19 cellular contexts compared by ENCODE assay signal in the genomic region with DNA sequence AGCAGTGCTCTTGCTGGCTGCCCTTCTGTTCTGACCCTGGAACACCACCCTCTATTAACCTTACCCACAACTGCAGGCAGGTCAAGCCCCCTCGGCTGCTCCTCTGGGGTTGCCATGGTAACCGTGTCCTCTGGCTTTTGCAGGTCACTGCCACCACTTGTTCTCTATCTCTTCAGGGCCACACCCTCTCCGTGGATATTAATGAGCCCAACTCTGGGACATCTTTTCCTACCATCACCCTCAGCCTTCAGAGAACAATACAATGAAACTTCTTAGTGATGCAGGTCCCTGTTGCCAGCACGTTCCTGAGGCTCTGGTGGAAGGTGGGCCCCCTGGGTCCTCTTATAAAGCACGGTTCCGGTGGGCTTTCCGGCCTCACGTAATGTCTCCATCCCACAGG. TPM values are rescaled to one million over a fixed set of nuclear protein-coding genes. Genes with fewer than 3 reads are reported as not detected.
DNase-seq lines count a peak whose midpoint lies in the region; ATAC-seq, FAIRE-seq and TF ChIP-seq lines count a peak whose summit lies in the region.
"Had no signal": no experiment of that assay in that cellular context is flagged by ENCODE, and none has a peak within 500 bp of the region (broad histone marks: within the 10 kb centered on the region; RNA-seq: fewer than 3 reads in every experiment).

No MANE protein-coding gene starts in this region.

- H3K79me2 ChIP-seq in HepG2 (ENCODE audit: insufficient read depth, low read length) = no peaks in the 10 kb centered on the region
- no peaks in the 10 kb centered on the region for H3K79me2 ChIP-seq in SK-N-SH (ENCODE audit: insufficient read depth)

- no peak overlapping the region for H2AFZ ChIP-seq in HepG2 (ENCODE audit: low read length)
- no peak overlapping the region for H2AFZ ChIP-seq in SK-N-SH (ENCODE audit: low read depth)

- no peak overlapping the region for H3K9ac ChIP-seq in HepG2 (ENCODE audit: insufficient read depth, low read depth, low read length)
- H3K9ac ChIP-seq in SK-N-SH = no peak overlapping the region

- TF ChIP-seq EP300 in HepG2 (IDR thresholded peaks at IDR 0.05; ENCODE audit: low read depth in 2 of 2, low read length in 2 of 2) (no peak), HepG2 (CRISPR knock-in tag; IDR thresholded peaks at IDR 0.05; ENCODE audit: borderline replicate concordance) (no peak), SK-N-SH (IDR thresholded peaks at IDR 0.05; ENCODE audit: borderline replicate concordance in 1 of 2, low read depth in 1 of 2, low read length in 1 of 2) (no peak)

- H3K27me3 Mint-ChIP-seq in T-cell = no peaks in the 10 kb centered on the region
- no peaks in the 10 kb centered on the region for H3K27me3 Mint-ChIP-seq in effector memory CD8-positive, alpha-beta T cell
- no peaks in the 10 kb centered on the region for H3K27me3 Mint-ChIP-seq in stimulated activated memory B cell treated with anti-CD40 and anti-IgM and Interleukin-4, amounts not matched to agents 10 μg/mL and 1 μg/mL and 100 μg/mL, for 72 hours

- H3K36me3 ChIP-seq in HepG2 (replicated peaks in 1 of 2; ENCODE audit: control insufficient read depth in 1 of 2, insufficient read depth in 2 of 2, low read length in 2 of 2) = no peaks in the 10 kb centered on the region
- no peaks in the 10 kb centered on the region for H3K36me3 ChIP-seq in right lobe of liver
- H3K36me3 ChIP-seq in SK-N-SH (replicated peaks in 1 of 2; ENCODE audit: control insufficient read depth in 1 of 2, insufficient read depth in 2 of 2, low read length in 1 of 2) = no peaks in the 10 kb centered on the region
- H3K36me3 ChIP-seq: upper lobe of left lung had no signal

- in situ Hi-C loops in HepG2 (cut with HindIII; ENCODE audit: extremely low pct_ligation_motif_present, low pct_unique_long_range_greater_than_20kb) = no loop called here

- WGBS in HepG2 (ENCODE audit: low lambda C conversion rate) = 23% methylated on average over 8 of the region's 8 CpGs
- WGBS in right lobe of liver (ENCODE audit: insufficient coverage, low coverage, low lambda C conversion rate, missing lambda C conversion rate) = 37% methylated on average over 2 of the region's 8 CpGs
- WGBS in SK-N-SH (ENCODE audit: low lambda C conversion rate) = 13% methylated on average over 8 of the region's 8 CpGs

- H3K27me3 ChIP-seq in HepG2 (ENCODE audit: control insufficient read depth in 1 of 2, insufficient read depth in 2 of 2, low read length in 2 of 2) = peaks cover 0 to 18% of the 10 kb centered on the region in 2 experiments; a peak in 3 of 5 replicates
- H3K27me3 ChIP-seq in right lobe of liver = no peaks in the 10 kb centered on the region
- H3K27me3 ChIP-seq in SK-N-SH (ENCODE audit: insufficient read depth) = peaks cover 29% of the 10 kb centered on the region
- H3K27me3 ChIP-seq: upper lobe of left lung had no signal

- H3K4me3 ChIP-seq in HepG2 (replicated peaks in 1 of 3; ENCODE audit: insufficient read depth in 1 of 3, low read depth in 2 of 3, low read length in 3 of 3) (no peak overlapping the region), right lobe of liver (no peak overlapping the region), SK-N-SH (ENCODE audit: low read depth in 2 of 2, low read length in 1 of 2) (no peak overlapping the region)
- H3K4me3 ChIP-seq: coronary artery had no signal

- no peak for TF ChIP-seq POLR2A in HepG2 (IDR thresholded peaks at IDR 0.05; ENCODE audit: insufficient read depth in 1 of 2, low read depth in 2 of 2, low read length in 2 of 2)
- TF ChIP-seq POLR2A in right lobe of liver (IDR thresholded peaks at IDR 0.05) = no peak

- peak overlapping the region; percentile 18 to 100 (median 99) for H3K4me3 Mint-ChIP-seq in T-cell
- H3K4me3 Mint-ChIP-seq in effector memory CD8-positive, alpha-beta T cell = peak overlapping the region; percentile 100
- peak overlapping the region; percentile 96 for H3K4me3 Mint-ChIP-seq in stimulated activated memory B cell treated with anti-CD40 and anti-IgM and Interleukin-4, amounts not matched to agents 10 μg/mL and 1 μg/mL and 100 μg/mL, for 72 hours

- BruUV-seq in HepG2 (replicated peaks; lab: Mats Ljungman, UMichigan) = no TSS peak

- peaks cover 15% of the 10 kb centered on the region for H3K4me1 ChIP-seq in HepG2 (ENCODE audit: insufficient read depth, low read length)
- peaks cover 0 to 8% (median 0%) of the 10 kb centered on the region in 4 donors for H3K4me1 ChIP-seq in right lobe of liver
- no peaks in the 10 kb centered on the region; a peak in 1 of 4 replicates for H3K4me1 ChIP-seq in SK-N-SH (ENCODE audit: control insufficient read depth in 1 of 2, insufficient read depth in 2 of 2, low read depth in 1 of 2, low read length in 1 of 2)

- peaks cover 24% of the 10 kb centered on the region for H3K36me3 Mint-ChIP-seq in T-cell
- H3K36me3 Mint-ChIP-seq in effector memory CD8-positive, alpha-beta T cell (ENCODE audit: insufficient read depth) = peaks cover 75% of the 10 kb centered on the region
- peaks cover 74% of the 10 kb centered on the region for H3K36me3 Mint-ChIP-seq in stimulated activated memory B cell treated with anti-CD40 and anti-IgM and Interleukin-4, amounts not matched to agents 10 μg/mL and 1 μg/mL and 100 μg/mL, for 72 hours

- ATAC-seq in HepG2 = no peak
- no peak for ATAC-seq in right lobe of liver
- ATAC-seq in T-cell (replicated peaks in 1 of 4) = no peak
- ATAC-seq in effector memory CD8-positive, alpha-beta T cell (replicated peaks) = no peak
- no peak for ATAC-seq in stimulated activated memory B cell treated with anti-CD40 and anti-IgM and Interleukin-4, amounts not matched to agents 10 μg/mL and 1 μg/mL and 100 μg/mL, for 72 hours
- ATAC-seq in HG02678 (IDR thresholded peaks at IDR 0.05; ENCODE audit: unreplicated experiment) = no peak

- TF ChIP-seq CTCF in HepG2 (CRISPR knock-in tag; IDR thresholded peaks at IDR 0.05) (no peak), right lobe of liver (IDR thresholded peaks at IDR 0.05) (no peak), SK-N-SH (IDR thresholded peaks at IDR 0.05) (no peak)

- H3K4me2 ChIP-seq in HepG2 (ENCODE audit: low read depth, low read length) (no peak overlapping the region), SK-N-SH (no peak overlapping the region)

- H3K9me3 ChIP-seq in HepG2 (ENCODE audit: low read length) (no peaks in the 10 kb centered on the region), right lobe of liver (no peaks in the 10 kb centered on the region), SK-N-SH (no peaks in the 10 kb centered on the region)
- H3K9me3 ChIP-seq: upper lobe of left lung had no signal

- no peaks in the 10 kb centered on the region for H3F3A ChIP-seq in SK-N-SH (replicated peaks; ENCODE audit: insufficient read depth)

- H3K4me1 Mint-ChIP-seq in T-cell = peaks cover 86 to 95% (median 94%) of the 10 kb centered on the region in 3 donors
- H3K4me1 Mint-ChIP-seq in effector memory CD8-positive, alpha-beta T cell (ENCODE audit: low read depth in 2 of 2) = peaks cover 91 to 96% of the 10 kb centered on the region in 2 donors
- H3K4me1 Mint-ChIP-seq in stimulated activated memory B cell treated with anti-CD40 and anti-IgM and Interleukin-4, amounts not matched to agents 10 μg/mL and 1 μg/mL and 100 μg/mL, for 72 hours = peaks cover 88% of the 10 kb centered on the region

- POLR2A ChIA-PET in HepG2 (lab: Yijun Ruan, JAX) = no interaction called here
- POLR2A ChIA-PET in T-cell (lab: Charles Lee) = no interaction called here
- POLR2A ChIA-PET in SK-N-SH (lab: Yijun Ruan, JAX) = no interaction called here

- peak overlapping the region; percentile 23 to 71 for H3K27ac Mint-ChIP-seq in T-cell
- peak overlapping the region; percentile 100 for H3K27ac Mint-ChIP-seq in effector memory CD8-positive, alpha-beta T cell
- no peak overlapping the region for H3K27ac Mint-ChIP-seq in stimulated activated memory B cell treated with anti-CD40 and anti-IgM and Interleukin-4, amounts not matched to agents 10 μg/mL and 1 μg/mL and 100 μg/mL, for 72 hours

- DNase-seq in HepG2 (ENCODE audit: low spot score) (no peak), right lobe of liver (no peak), T-cell (no peak), NCI-H510A (lab: John Stamatoyannopoulos, UW) (no peak), SK-N-SH (no peak)
- DNase-seq in effector memory CD8-positive, alpha-beta T cell = no peak
- DNase-seq: COR-L47; hippocampal formation; Karpas-422; kidney; NCI-H1092; NCI-H526; RPMI8226; stimulated activated CD4-positive, alpha-beta T cell treated with anti-CD3 and anti-CD28 coated beads, Interleukin-2, amount 100 ng/mL, for 24 hours; upper lobe of left lung had no signal

- FAIRE-seq in HepG2 (lab: Jason Lieb, UNC) = no peak
- FAIRE-seq: endothelial cell of umbilical vein, kidney had no signal

- H3K9me2 ChIP-seq in SK-N-SH = no peaks in the 10 kb centered on the region

- CTCF ChIA-PET in HepG2 (lab: Yijun Ruan, JAX; ENCODE audit: low intra/inter-chr PET ratio, low total read pairs) = no interaction called here
- CTCF ChIA-PET in T-cell (lab: Charles Lee) = no interaction called here
- CTCF ChIA-PET in SK-N-SH (lab: Yijun Ruan, JAX) = no interaction called here

- H3K27ac ChIP-seq in HepG2 (ENCODE audit: extremely low read length, insufficient read depth, low read length) (no peak overlapping the region), right lobe of liver (no peak overlapping the region), SK-N-SH (ENCODE audit: low read depth in 2 of 2, low read length in 1 of 2) (no peak overlapping the region)
- H3K27ac ChIP-seq: coronary artery, upper lobe of left lung had no signal

- intact Hi-C loops in HepG2 (cut with micrococcal nuclease; ENCODE audit: unreplicated experiment) = no loop called here
- intact Hi-C loops in right lobe of liver (cut with DNase I) = no loop called here

- TF ChIP-seq RAD21 in HepG2 (CRISPR knock-in tag; IDR thresholded peaks at IDR 0.05) = no peak
- no peak for TF ChIP-seq RAD21 in SK-N-SH (IDR thresholded peaks at IDR 0.05; ENCODE audit: low read length)

- no peaks in the 10 kb centered on the region for H3K9me3 Mint-ChIP-seq in T-cell
- no peaks in the 10 kb centered on the region for H3K9me3 Mint-ChIP-seq in effector memory CD8-positive, alpha-beta T cell
- no peaks in the 10 kb centered on the region for H3K9me3 Mint-ChIP-seq in stimulated activated memory B cell treated with anti-CD40 and anti-IgM and Interleukin-4, amounts not matched to agents 10 μg/mL and 1 μg/mL and 100 μg/mL, for 72 hours

- H4K20me1 ChIP-seq in HepG2 (ENCODE audit: insufficient read depth, low read length) (no peaks in the 10 kb centered on the region), SK-N-SH (ENCODE audit: insufficient read depth) (no peaks in the 10 kb centered on the region)

RNA-seq across cellular contexts. Expression of gene MICB, which starts 30.8 kb away (rescaled TPM):
- 9.0 and 12.5 TPM in 2 replicates for total RNA-seq in HepG2 (2016; rRNA removed; fragmentation: Illumina TruSeq; extraction: Trizol)
- 2.6 and 3.2 TPM in 2 replicates for total RNA-seq in HepG2 (2016; cell fraction: cytosol; rRNA removed; fragmentation: Illumina TruSeq; extraction: Trizol; ENCODE audit: low read depth)
- total RNA-seq in HepG2 (2016; cell fraction: insoluble cytoplasmic fraction; rRNA removed; fragmentation: Illumina TruSeq; extraction: Trizol) = 9.5 and 13.1 TPM in 2 replicates
- 6.9 TPM in 2 replicates for total RNA-seq in HepG2 (2016; cell fraction: membrane; rRNA removed; fragmentation: Illumina TruSeq; extraction: Trizol)
- 11.1 and 13.6 TPM in 2 replicates for total RNA-seq in HepG2 (2016; cell fraction: nucleus; rRNA removed; fragmentation: Illumina TruSeq; extraction: Trizol)
- polyA plus RNA-seq in HepG2 (2011; rRNA removed) = 12.8 and 15.4 TPM in 2 replicates
- polyA plus RNA-seq in HepG2 (2011; cell fraction: cytosol; rRNA removed) = 12.4 and 15.7 TPM in 2 replicates
- polyA plus RNA-seq in HepG2 (2011; cell fraction: nucleus; rRNA removed) = 5.2 and 6.2 TPM in 2 replicates
- polyA plus RNA-seq in HepG2 (2012) = 7.7 and 11.6 TPM in 2 replicates
- polyA plus RNA-seq in HepG2 (2016; cell fraction: cytosol; fragmentation: Illumina TruSeq; extraction: Trizol; ENCODE audit: low read depth) = 2.0 and 2.2 TPM in 2 replicates
- 9.0 and 9.7 TPM in 2 replicates for polyA plus RNA-seq in HepG2 (2016; cell fraction: insoluble cytoplasmic fraction; fragmentation: Illumina TruSeq; extraction: Trizol; ENCODE audit: low read depth)
- polyA plus RNA-seq in HepG2 (2016; cell fraction: membrane; fragmentation: Illumina TruSeq; extraction: Trizol; ENCODE audit: low read depth) = 4.3 and 4.8 TPM in 2 replicates
- polyA plus RNA-seq in HepG2 (2016; cell fraction: nucleus; fragmentation: Illumina TruSeq; extraction: Trizol; ENCODE audit: insufficient read depth, low read depth) = 18.1 and 19.7 TPM in 2 replicates
- 21.6 and 48.3 TPM in 2 replicates for polyA minus RNA-seq in HepG2 (2011; rRNA and poly(A)+ RNA removed; ENCODE audit: low replicate concordance)
- 9.7 and 10.3 TPM in 2 replicates for polyA minus RNA-seq in HepG2 (2011; cell fraction: cytosol; rRNA and poly(A)+ RNA removed)
- polyA minus RNA-seq in HepG2 (2011; cell fraction: nucleus; rRNA and poly(A)+ RNA removed) = 4.5 and 4.6 TPM in 2 replicates
- 1 to 10 TPM in 4 of 6 experiments, under 1 TPM in 2; 0.48 to 2.0 (median 1.2) TPM for total RNA-seq in right lobe of liver
- 10 to 100 TPM; 15.7 to 21.7 (median 16.1) TPM for total RNA-seq in T-cell
- 9.7 and 9.9 TPM in 2 replicates for polyA plus RNA-seq in SK-N-SH (2012; rRNA removed)
- polyA plus RNA-seq in SK-N-SH (2012; cell fraction: cytosol; rRNA removed) = 5.6 and 7.1 TPM in 2 replicates
- polyA plus RNA-seq in SK-N-SH (2012; cell fraction: nucleus; rRNA removed) = 7.2 and 11.1 TPM in 2 replicates
